Comparison of ENCODE assay signal across 8 cellular contexts in genomic region chr19:40465781-40466218, GRCh38. TPM values are rescaled to one million over a fixed set of nuclear protein-coding genes. Genes with fewer than 3 reads are reported as not detected.
A peak's percentile ranks its signal among the peaks of the same experiment; 100 is the strongest.
DNase-seq lines count a peak whose midpoint lies in the region; ATAC-seq and TF ChIP-seq lines count a peak whose summit lies in the region.

No MANE protein-coding gene starts in this region.

- H3K27me3 ChIP-seq in BE2C (peaks cover 16% of the 10 kb centered on the region), colonic mucosa (peaks cover 6% of the 10 kb centered on the region)

- ATAC-seq in GM19372 (IDR thresholded peaks at IDR 0.05; ENCODE audit: low read depth, unreplicated experiment) (peak; percentile 96), HG03520 (IDR thresholded peaks at IDR 0.05; ENCODE audit: unreplicated experiment) (peak; percentile 80), left colon (peak; percentile 88)

- no peaks in the 10 kb centered on the region for H3K36me3 ChIP-seq in BE2C
- H3K36me3 ChIP-seq in colonic mucosa = no peaks in the 10 kb centered on the region

- DNase-seq in BE2C (peak; percentile 100), NCI-H526 (lab: John Stamatoyannopoulos, UW) (peak; percentile 97 to 99), colonic mucosa (peak; percentile 100), left colon (peak; percentile 99 to 100)
- DNase-seq in activated CD4-positive, alpha-beta T cell treated with anti-CD3 and anti-CD28 coated beads, Interleukin-2, amount 10 ng/mL, durations not matched to agents 24 days and 14 days = peak; percentile 100
- peak; percentile 97 to 100 (median 99) for DNase-seq in stimulated activated CD4-positive, alpha-beta T cell treated with anti-CD3 and anti-CD28 coated beads, Interleukin-1b, Interleukin-23, amount 100 ng/mL, for 24 hours (ENCODE audit: low read depth in 4 of 4, low spot score in 1 of 4)

- H3K4me1 Mint-ChIP-seq in activated CD4-positive, alpha-beta T cell treated with anti-CD3 and anti-CD28 coated beads, Interleukin-2, amount 10 ng/mL, durations not matched to agents 24 days and 14 days = peaks cover 24% of the 10 kb centered on the region

- H3K9me3 ChIP-seq in BE2C (no peaks in the 10 kb centered on the region), colonic mucosa (no peaks in the 10 kb centered on the region)

- TF ChIP-seq CTCF in BE2C (IDR thresholded peaks at IDR 0.05; ENCODE audit: low read depth, low read length) = no peak
- no peak for TF ChIP-seq CTCF in colonic mucosa (IDR thresholded peaks at IDR 0.05)

- intact Hi-C loops in activated CD4-positive, alpha-beta T cell treated with anti-CD3 and anti-CD28 coated beads, Interleukin-2, amount 10 ng/mL, durations not matched to agents 24 days and 14 days (cut with micrococcal nuclease) = loop anchor here (1.0 to 5.0 kb wide), 6 partner anchors 21 to 139 kb away; partner anchors contain the start of gene SERTAD3
- intact Hi-C loops in colonic mucosa (cut with DNase I) (loop anchor here (10.0 kb wide), 1 partner anchor 161 kb away; no protein-coding TSS in a partner anchor), left colon (cut with DNase I, micrococcal nuclease) (loop anchor here in 1 of 2 donors (10.0 kb wide), 1 partner anchor 161 kb away; no protein-coding TSS in a partner anchor)

- peaks cover 12% of the 10 kb centered on the region for H3K4me1 ChIP-seq in BE2C
- H3K4me1 ChIP-seq in colonic mucosa = peaks cover 16% of the 10 kb centered on the region

- H3K27ac Mint-ChIP-seq in activated CD4-positive, alpha-beta T cell treated with anti-CD3 and anti-CD28 coated beads, Interleukin-2, amount 10 ng/mL, durations not matched to agents 24 days and 14 days = peak overlapping the region; percentile 87

- peak overlapping the region; percentile 96 for H3K4me3 Mint-ChIP-seq in activated CD4-positive, alpha-beta T cell treated with anti-CD3 and anti-CD28 coated beads, Interleukin-2, amount 10 ng/mL, durations not matched to agents 24 days and 14 days

- peak overlapping the region in 1 of 2 donors; percentile 95 for H3K9ac ChIP-seq in colonic mucosa (ENCODE audit: low read depth in 2 of 2, low read length in 2 of 2)

- H3K27me3 Mint-ChIP-seq in activated CD4-positive, alpha-beta T cell treated with anti-CD3 and anti-CD28 coated beads, Interleukin-2, amount 10 ng/mL, durations not matched to agents 24 days and 14 days = peaks cover 23% of the 10 kb centered on the region

- H3K36me3 Mint-ChIP-seq in activated CD4-positive, alpha-beta T cell treated with anti-CD3 and anti-CD28 coated beads, Interleukin-2, amount 10 ng/mL, durations not matched to agents 24 days and 14 days (ENCODE audit: low read depth) = peaks cover 2% of the 10 kb centered on the region

- H3K9me3 Mint-ChIP-seq in activated CD4-positive, alpha-beta T cell treated with anti-CD3 and anti-CD28 coated beads, Interleukin-2, amount 10 ng/mL, durations not matched to agents 24 days and 14 days = no peaks in the 10 kb centered on the region

- H3K27ac ChIP-seq in colonic mucosa = peak overlapping the region; percentile 94

- H3K4me3 ChIP-seq in BE2C (ENCODE audit: low read depth, low read length) (peak overlapping the region; percentile 62), colonic mucosa (peak overlapping the region; percentile 85)

RNA-seq across cellular contexts. Expression of gene BLVRB, which starts 0.3 kb away (rescaled TPM):
- 3.4 TPM for polyA plus RNA-seq in BE2C (2012; ENCODE audit: insufficient read depth, insufficient read length, low read depth)
- 7.5 and 10.6 TPM in 2 replicates for total RNA-seq in activated CD4-positive, alpha-beta T cell treated with anti-CD3 and anti-CD28 coated beads, Interleukin-2, amount 10 ng/mL, durations not matched to agents 24 days and 14 days
- total RNA-seq in colonic mucosa (10 to 100 TPM; 76.5 to 94.9 TPM), left colon (10 to 100 TPM; 77.4 to 79.6 TPM)

RNA-seq across cellular contexts. Expression of gene SPTBN4, which starts 1.0 kb away (rescaled TPM):
- 36.8 TPM for polyA plus RNA-seq in BE2C (2012; ENCODE audit: insufficient read depth, insufficient read length, low read depth)
- 0.36 and 0.51 TPM in 2 replicates for total RNA-seq in activated CD4-positive, alpha-beta T cell treated with anti-CD3 and anti-CD28 coated beads, Interleukin-2, amount 10 ng/mL, durations not matched to agents 24 days and 14 days
- total RNA-seq in colonic mucosa (under 1 TPM; 0.29 to 0.74 TPM), left colon (1 to 10 TPM in 1 of 2 donors, under 1 TPM in 1; 0.15 to 1.2 TPM)

RNA-seq across cellular contexts. Expression of gene SERTAD3, which starts 21.7 kb away (rescaled TPM):
- 77.4 TPM for polyA plus RNA-seq in BE2C (2012; ENCODE audit: insufficient read depth, insufficient read length, low read depth)
- 10.8 and 12.5 TPM in 2 replicates for total RNA-seq in activated CD4-positive, alpha-beta T cell treated with anti-CD3 and anti-CD28 coated beads, Interleukin-2, amount 10 ng/mL, durations not matched to agents 24 days and 14 days
- 10 to 100 TPM; 26.5 to 36.0 TPM for total RNA-seq in colonic mucosa
- 10 to 100 TPM; 38.3 to 43.3 TPM for total RNA-seq in left colon

RNA-seq across cellular contexts. Expression of gene SERTAD1, which starts 40.0 kb away (rescaled TPM):
- polyA plus RNA-seq in BE2C (2012; ENCODE audit: insufficient read depth, insufficient read length, low read depth) = 18.5 TPM
- total RNA-seq in activated CD4-positive, alpha-beta T cell treated with anti-CD3 and anti-CD28 coated beads, Interleukin-2, amount 10 ng/mL, durations not matched to agents 24 days and 14 days = 19.3 and 20.8 TPM in 2 replicates
- total RNA-seq in colonic mucosa (10 to 100 TPM in 1 of 2 donors, 1 to 10 TPM in 1; 8.7 to 16.0 TPM), left colon (10 to 100 TPM; 12.5 to 17.9 TPM)

RNA-seq across cellular contexts. Expression of gene PRX, which starts 52.6 kb away (rescaled TPM):
- polyA plus RNA-seq in BE2C (2012; ENCODE audit: insufficient read depth, insufficient read length, low read depth) = 0.62 TPM
- total RNA-seq in activated CD4-positive, alpha-beta T cell treated with anti-CD3 and anti-CD28 coated beads, Interleukin-2, amount 10 ng/mL, durations not matched to agents 24 days and 14 days = 0.84 and 0.90 TPM in 2 replicates
- total RNA-seq in colonic mucosa = 1 to 10 TPM; 1.4 to 1.7 TPM
- 1 to 10 TPM; 1.2 to 2.1 TPM for total RNA-seq in left colon

Comparison
In these comparisons a context has a peak if more than half of its experiments do, and no peak if none do; other contexts are left out.
1. Peak in every context shown above with its lines: DNase-seq, ATAC-seq, H3K4me3 ChIP-seq and H3K27ac ChIP-seq.